In genomic region chr7:99133766-99134564, GRCh38 we compare ENCODE assay signal across 25 cellular contexts. TPM values are rescaled to one million over a fixed set of nuclear protein-coding genes. Genes with fewer than 3 reads are reported as not detected.
DNase-seq lines count a peak whose midpoint lies in the region; ATAC-seq and TF ChIP-seq lines count a peak whose summit lies in the region.
"Had no signal": no experiment of that assay in that cellular context is flagged by ENCODE, and none has a peak within 500 bp of the region (broad histone marks: within the 10 kb centered on the region; RNA-seq: fewer than 3 reads in every experiment).

No MANE protein-coding gene starts in this region.

- H3K79me2 ChIP-seq in PC-9 (ENCODE audit: low read depth) = peaks cover 100% of the 10 kb centered on the region
- H3K79me2 ChIP-seq in mammary epithelial cell (ENCODE audit: insufficient read depth, low read length) = peaks cover 100% of the 10 kb centered on the region

- H3K4me1 ChIP-seq in PC-9 (replicated peaks; ENCODE audit: insufficient read depth) (peaks cover 55% of the 10 kb centered on the region), mammary epithelial cell (ENCODE audit: insufficient read depth, low read length) (peaks cover 33% of the 10 kb centered on the region)

- 7% methylated on average over 8 of the region's 9 CpGs for WGBS in mammary epithelial cell (ENCODE audit: low coverage, missing lambda C conversion rate)

- TF ChIP-seq CTCF in PC-9 (conservative IDR thresholded peaks at IDR 0.05) (no peak), mammary epithelial cell (conservative IDR thresholded peaks at IDR 0.05 in 1 of 2, IDR thresholded peaks at IDR 0.05 in 1 of 2; ENCODE audit: extremely low read depth in 1 of 2, insufficient read depth in 1 of 2, low read depth in 1 of 2, low read length in 2 of 2) (no peak), omental fat pad (IDR thresholded peaks at IDR 0.05) (no peak)

- H3K9me2 ChIP-seq in PC-9 (ENCODE audit: insufficient read depth) = no peaks in the 10 kb centered on the region

- no peak for ATAC-seq in omental fat pad (ENCODE audit: low FRiP score)
- ATAC-seq in GM19397 (IDR thresholded peaks at IDR 0.05; ENCODE audit: unreplicated experiment) = no peak
- ATAC-seq: activated CD8-positive, alpha-beta T cell treated with anti-CD3 and anti-CD28 coated beads, Interleukin-2, amount 10 ng/mL, durations not matched to agents 7 days and 5 days; naive thymus-derived CD8-positive, alpha-beta T cell; stimulated activated memory B cell treated with anti-CD40 and anti-IgM and Interleukin-4, amounts not matched to agents 10 μg/mL and 1 μg/mL and 100 μg/mL, for 72 hours had no signal

- H3K27ac ChIP-seq in PC-9 (peak overlapping the region; percentile 21; the same call in 1 of the 2 replicates), mammary epithelial cell (ENCODE audit: insufficient read depth, low read depth, low read length) (peak overlapping the region; percentile 92)
- H3K27ac ChIP-seq: BLaER1 treated with 17β-estradiol and CSF1 and Interleukin-3, amounts not matched to agents 10 nM and 100 nM; spleen had no signal

- H3K36me3 ChIP-seq in PC-9 (ENCODE audit: low read depth) (0 out of 2 replicates have a peak, but pooled peaks cover 4% of the 10 kb centered on the region), mammary epithelial cell (ENCODE audit: insufficient read depth, low read length) (no peaks in the 10 kb centered on the region)
- H3K36me3 ChIP-seq: HAP-1, MG63, spleen had no signal

- no peak overlapping the region for H2AFZ ChIP-seq in PC-9
- no peak overlapping the region for H2AFZ ChIP-seq in mammary epithelial cell (ENCODE audit: low read depth, low read length)

- H3K4me3 ChIP-seq in PC-9 = no peak overlapping the region
- H3K4me3 ChIP-seq in mammary epithelial cell (replicated peaks in 1 of 3; ENCODE audit: insufficient read depth in 1 of 3, low read depth in 2 of 3, low read length in 3 of 3) = peak overlapping the region; percentile 10 to 30 (median 21)
- H3K4me3 ChIP-seq: BLaER1 treated with 17β-estradiol and CSF1 and Interleukin-3, amounts not matched to agents 10 nM and 100 nM; HAP-1; MG63; spleen had no signal

- no peak overlapping the region for H3K4me2 ChIP-seq in PC-9
- peak overlapping the region; percentile 86 for H3K4me2 ChIP-seq in mammary epithelial cell (ENCODE audit: insufficient read depth, low read depth, low read length)

- in situ Hi-C loops in mammary epithelial cell (cut with MboI; ENCODE audit: low sequenced_read_pairs in 2 of 2) = loop anchor here in 1 of 2 donors (25.0 kb wide), 1 partner anchor 178 kb away; no protein-coding TSS in a partner anchor

- POLR2A ChIA-PET in PC-9 (lab: Charles Lee; ENCODE audit: unreplicated experiment) = no interaction called here

- CTCF ChIA-PET in PC-9 (lab: Charles Lee) (no interaction called here), mammary epithelial cell (lab: Charles Lee; ENCODE audit: low non-redundant PET) (interaction anchor here (0.6 kb wide), 1 partner anchor 9 kb away, joined by 3 read pairs; no protein-coding TSS in a partner anchor)

- dilution Hi-C loops in mammary epithelial cell (cut with HindIII; ENCODE audit: low sequenced_read_pairs) = loop anchor here (5.0 kb wide), 1 partner anchor 42 kb away; no protein-coding TSS in a partner anchor

- peaks cover 16% of the 10 kb centered on the region; the same call in 1 of the 2 replicates for H3F3A ChIP-seq in PC-9 (ENCODE audit: insufficient read depth, low read depth)

- H3K9me3 ChIP-seq in PC-9 (ENCODE audit: insufficient read depth, low read depth) (no peaks in the 10 kb centered on the region), mammary epithelial cell (replicated peaks; ENCODE audit: insufficient read depth, low read length) (no peaks in the 10 kb centered on the region)
- H3K9me3 ChIP-seq: HAP-1, MG63, spleen had no signal

- H3K9ac ChIP-seq in mammary epithelial cell (ENCODE audit: insufficient read depth, low read length) = peak overlapping the region; percentile 77
- H3K9ac ChIP-seq: BLaER1 treated with 17β-estradiol and CSF1 and Interleukin-3, amounts not matched to agents 10 nM and 100 nM had no signal

- H3K27me3 ChIP-seq in PC-9 (ENCODE audit: insufficient read depth, low read depth) = no peaks in the 10 kb centered on the region
- H3K27me3 ChIP-seq in mammary epithelial cell (ENCODE audit: insufficient read depth, low read length) = no peaks in the 10 kb centered on the region
- H3K27me3 ChIP-seq: BLaER1 treated with 17β-estradiol and CSF1 and Interleukin-3, amounts not matched to agents 10 nM and 100 nM; MG63; spleen had no signal

- BruUV-seq in PC-9 (replicated peaks; lab: Mats Ljungman, UMichigan) (no TSS peak), mammary epithelial cell (replicated peaks; lab: Mats Ljungman, UMichigan) (TSS peak; percentile 11)

- intact Hi-C loops in PC-9 (cut with micrococcal nuclease; ENCODE audit: unreplicated experiment) (no loop called here), mammary epithelial cell (cut with micrococcal nuclease) (no loop called here)

- DNase-seq in PC-9 = no peak
- DNase-seq in mammary epithelial cell = peak; percentile 85
- DNase-seq in kidney glomerular epithelial cell (lab: John Stamatoyannopoulos, UW) = peak; percentile 2
- peak; percentile 8 for DNase-seq in superior temporal gyrus (ENCODE audit: extremely low spot score)
- no peak for DNase-seq in NCI-H1436 treated with DMSO at 0.1 percent for 48 hours (lab: John Stamatoyannopoulos, UW)
- DNase-seq in omental fat pad (ENCODE audit: low spot score) = no peak
- no peak for DNase-seq in HK-2 (ENCODE audit: unreplicated experiment)
- DNase-seq: activated CD4-positive, CD25-positive, alpha-beta regulatory T cell treated with anti-CD3 and anti-CD28 coated beads, Interleukin-2, amount 50 U/mL, for 72 hours; activated CD8-positive, alpha-beta T cell treated with anti-CD3 and anti-CD28 coated beads, Interleukin-2, amount 10 ng/mL, durations not matched to agents 7 days and 5 days; activated gamma-delta T cell; activated T-cell treated with anti-CD3 and anti-CD28 coated beads for 4 hours; head of caudate nucleus; MG63; naive thymus-derived CD8-positive, alpha-beta T cell; NCI-H446 treated with DMSO at 0.1 percent for 48 hours; NK-92 treated with Interleukin-12 subunit alpha and Interleukin-12 subunit beta, amount 100 ng/mL, for 24 hours; occipital lobe; retina; spleen; stimulated activated CD4-positive, alpha-beta T cell treated with anti-CD3 and anti-CD28 coated beads, Interleukin-4, amount 100 ng/mL, for 1 hour; T-helper 1 cell had no signal

- H4K20me1 ChIP-seq in PC-9 (ENCODE audit: insufficient read depth) (peaks cover 80% of the 10 kb centered on the region), mammary epithelial cell (ENCODE audit: insufficient read depth, low read length) (peaks cover 3% of the 10 kb centered on the region)

RNA-seq across cellular contexts. Expression of gene SMURF1, which starts 9.9 kb away (rescaled TPM):
- 53.2 and 63.9 TPM in 2 replicates for total RNA-seq in PC-9 (2021)
- 10 to 100 TPM; 42.5 to 43.2 TPM for total RNA-seq in mammary epithelial cell
- polyA plus RNA-seq in mammary epithelial cell = 19.9 TPM
- polyA minus RNA-seq in mammary epithelial cell = 35.4 TPM
- total RNA-seq in omental fat pad = 10 to 100 TPM; 23.6 to 35.3 (median 27.8) TPM

Comparison
In these comparisons a context has a peak if more than half of its experiments do, and no peak if none do; other contexts are left out.
1. DNase-seq: peak in mammary epithelial cell (single experiment), kidney glomerular epithelial cell (single experiment) and superior temporal gyrus (single experiment); none in PC-9 (0 of 2), NCI-H1436 treated with DMSO at 0.1 percent for 48 hours (single experiment), omental fat pad (single experiment) and HK-2 (single experiment).